Comparison of ENCODE assay signal across 2 cellular contexts in genomic region chr17:78307887-78308633, GRCh38.
A peak's percentile ranks its signal among the peaks of the same experiment; 100 is the strongest.
TF ChIP-seq lines count a peak whose summit lies in the region.

No MANE protein-coding gene starts in this region.

TF ChIP-seq in K562, 482 proteins besides CTCF, POLR2A, EP300 and RAD21 (continues in another document):
- TF ChIP-seq ZNF384 (IDR thresholded peaks at IDR 0.05; ENCODE audit: low read depth, low read length), result peak; percentile 95
- TF ChIP-seq TAF1 (IDR thresholded peaks at IDR 0.05; ENCODE audit: control insufficient read depth, extremely low read depth, insufficient read depth, low read length, severe bottlenecking), result no peak
- TF ChIP-seq KAT2B (IDR thresholded peaks at IDR 0.05; ENCODE audit: low read depth, low read length), result no peak
- TF ChIP-seq CREB3 (tag; conservative IDR thresholded peaks at IDR 0.05; ENCODE audit: low read depth), result no peak
- peak; percentile 53 for TF ChIP-seq ZFX (CRISPR knock-in tag; IDR thresholded peaks at IDR 0.05)
- TF ChIP-seq AFF1 (IDR thresholded peaks at IDR 0.05; ENCODE audit: low read depth in 1 of 2, partially characterized antibody in 2 of 2), result no peak
- TF ChIP-seq ERF (CRISPR knock-in tag; IDR thresholded peaks at IDR 0.05), result no peak
- TF ChIP-seq PKNOX1 (IDR thresholded peaks at IDR 0.05), result peak; percentile 83
- no peak for TF ChIP-seq POLR2G (IDR thresholded peaks at IDR 0.05; ENCODE audit: low read depth, low read length)
- TF ChIP-seq GABPB2 (CRISPR knock-in tag; conservative IDR thresholded peaks at IDR 0.05), result no peak
- TF ChIP-seq LCOR (CRISPR knock-in tag; IDR thresholded peaks at IDR 0.05), result no peak
- TF ChIP-seq GATA2 (CRISPR knock-in tag; IDR thresholded peaks at IDR 0.05), result no peak
- TF ChIP-seq ZNF316 (IDR thresholded peaks at IDR 0.05), result no peak
- no peak for TF ChIP-seq TEAD4 (IDR thresholded peaks at IDR 0.05; ENCODE audit: low read length)
- TF ChIP-seq TEAD4 (CRISPR knock-in tag; IDR thresholded peaks at IDR 0.05; ENCODE audit: borderline replicate concordance), result no peak
- no peak for TF ChIP-seq NCOR1 (IDR thresholded peaks at IDR 0.05)
- no peak for TF ChIP-seq PML (IDR thresholded peaks at IDR 0.05; ENCODE audit: low read length)
- no peak for TF ChIP-seq FOXJ2 (tag; IDR thresholded peaks at IDR 0.05)
- TF ChIP-seq ZKSCAN1 (IDR thresholded peaks at IDR 0.05; ENCODE audit: low read depth, low read length), result no peak
- peak; percentile 43; the same call in 1 of the 2 replicates for TF ChIP-seq VEZF1 (CRISPR knock-in tag; IDR thresholded peaks at IDR 0.05)
- 0 out of 2 replicates have a peak, but pooled peaks have one; percentile 28 for TF ChIP-seq ZNF395 (CRISPR knock-in tag; IDR thresholded peaks at IDR 0.05)
- TF ChIP-seq ETS2 (tag; IDR thresholded peaks at IDR 0.05; ENCODE audit: borderline replicate concordance, poor library complexity, severe bottlenecking), result no peak
- no peak for TF ChIP-seq POLR2AphosphoS5 (IDR thresholded peaks at IDR 0.05; ENCODE audit: control insufficient read depth, insufficient read depth, low read depth, low read length)
- no peak for TF ChIP-seq ZNF76 (CRISPR knock-in tag; IDR thresholded peaks at IDR 0.05; ENCODE audit: borderline replicate concordance)
- no peak for TF ChIP-seq ZNF77 (CRISPR knock-in tag; IDR thresholded peaks at IDR 0.05)

TF ChIP-seq in HepG2, 621 proteins besides CTCF, POLR2A, EP300 and RAD21 (continues in another document):
- no peak for TF ChIP-seq ATF7 (IDR thresholded peaks at IDR 0.05)
- 0 out of 2 replicates have a peak, but pooled peaks have one; percentile 32 for TF ChIP-seq ATF7 (CRISPR knock-in tag; IDR thresholded peaks at IDR 0.05)
- no peak for TF ChIP-seq SP5 (CRISPR knock-in tag; IDR thresholded peaks at IDR 0.05; ENCODE audit: borderline replicate concordance, low read depth)
- TF ChIP-seq SETDB1 (CRISPR knock-in tag; IDR thresholded peaks at IDR 0.05; ENCODE audit: borderline replicate concordance), result no peak
- no peak for TF ChIP-seq PHF8 (CRISPR knock-in tag; IDR thresholded peaks at IDR 0.05)
- no peak for TF ChIP-seq ZMYM2 (CRISPR knock-in tag; IDR thresholded peaks at IDR 0.05)
- TF ChIP-seq SPEN (CRISPR knock-in tag; IDR thresholded peaks at IDR 0.05; ENCODE audit: low read depth), result no peak
- peak; percentile 46; the same call in 1 of the 2 replicates for TF ChIP-seq ZNF768 (CRISPR knock-in tag; IDR thresholded peaks at IDR 0.05)
- TF ChIP-seq ZNF512B (CRISPR knock-in tag; IDR thresholded peaks at IDR 0.05; ENCODE audit: borderline replicate concordance), result no peak
- TF ChIP-seq ZNF501 (CRISPR knock-in tag; IDR thresholded peaks at IDR 0.05), result peak; percentile 52
- TF ChIP-seq ZBTB33 (CRISPR knock-in tag; IDR thresholded peaks at IDR 0.05), result peak; percentile 85
- TF ChIP-seq KDM2A (CRISPR knock-in tag; IDR thresholded peaks at IDR 0.05; ENCODE audit: borderline replicate concordance, low read depth), result peak; percentile 69; the same call in 1 of the 2 replicates
- no peak for TF ChIP-seq SMARCC2 (IDR thresholded peaks at IDR 0.05)
- TF ChIP-seq ZNF678 (CRISPR knock-in tag; IDR thresholded peaks at IDR 0.05), result no peak
- no peak for TF ChIP-seq NR2F6 (IDR thresholded peaks at IDR 0.05)
- 0 out of 2 replicates have a peak, but pooled peaks have one; percentile 25 for TF ChIP-seq NR2F6 (CRISPR knock-in tag; IDR thresholded peaks at IDR 0.05)
- no peak for TF ChIP-seq ZNF781 (CRISPR knock-in tag; IDR thresholded peaks at IDR 0.05; ENCODE audit: borderline replicate concordance, not compliant biosample characterization)
- no peak for TF ChIP-seq ZHX2 (IDR thresholded peaks at IDR 0.05; ENCODE audit: low read depth)
- no peak for TF ChIP-seq ZHX2 (CRISPR knock-in tag; IDR thresholded peaks at IDR 0.05; ENCODE audit: borderline replicate concordance)
- 0 out of 2 replicates have a peak, but pooled peaks have one; percentile 19 for TF ChIP-seq ZFP91 (CRISPR knock-in tag; IDR thresholded peaks at IDR 0.05; ENCODE audit: borderline replicate concordance)
- TF ChIP-seq XRCC5 (optimal IDR thresholded peaks at IDR 0.05; ENCODE audit: low read length), result peak; percentile 84
- TF ChIP-seq ZSCAN20 (CRISPR knock-in tag; IDR thresholded peaks at IDR 0.05; ENCODE audit: borderline replicate concordance), result no peak
- TF ChIP-seq ZNF891 (CRISPR knock-in tag; IDR thresholded peaks at IDR 0.05), result 0 out of 2 replicates have a peak, but pooled peaks have one; percentile 38
- peak; percentile 33; the same call in 1 of the 2 replicates for TF ChIP-seq RXRB (CRISPR knock-in tag; IDR thresholded peaks at IDR 0.05; ENCODE audit: borderline replicate concordance)
- TF ChIP-seq FOXO1 (CRISPR knock-in tag; IDR thresholded peaks at IDR 0.05), result peak; percentile 48; the same call in 1 of the 2 replicates
- TF ChIP-seq THAP7 (CRISPR knock-in tag; IDR thresholded peaks at IDR 0.05), result no peak
- TF ChIP-seq CSRNP1 (CRISPR knock-in tag; IDR thresholded peaks at IDR 0.05), result no peak
- TF ChIP-seq ETV5 (CRISPR knock-in tag; IDR thresholded peaks at IDR 0.05; ENCODE audit: borderline replicate concordance), result 0 out of 2 replicates have a peak, but pooled peaks have one; percentile 9
- TF ChIP-seq ZNF607 (CRISPR knock-in tag; IDR thresholded peaks at IDR 0.05; ENCODE audit: borderline replicate concordance), result 0 out of 2 replicates have a peak, but pooled peaks have one; percentile 51
- TF ChIP-seq ZNF20 (CRISPR knock-in tag; IDR thresholded peaks at IDR 0.05), result no peak
- TF ChIP-seq ATF7-NPFF (CRISPR knock-in tag; IDR thresholded peaks at IDR 0.05; ENCODE audit: low read depth), result no peak
- 0 out of 2 replicates have a peak, but pooled peaks have one; percentile 54 for TF ChIP-seq ATF2 (CRISPR knock-in tag; IDR thresholded peaks at IDR 0.05)
